8 cellular contexts compared by ENCODE assay signal in the genomic region with DNA sequence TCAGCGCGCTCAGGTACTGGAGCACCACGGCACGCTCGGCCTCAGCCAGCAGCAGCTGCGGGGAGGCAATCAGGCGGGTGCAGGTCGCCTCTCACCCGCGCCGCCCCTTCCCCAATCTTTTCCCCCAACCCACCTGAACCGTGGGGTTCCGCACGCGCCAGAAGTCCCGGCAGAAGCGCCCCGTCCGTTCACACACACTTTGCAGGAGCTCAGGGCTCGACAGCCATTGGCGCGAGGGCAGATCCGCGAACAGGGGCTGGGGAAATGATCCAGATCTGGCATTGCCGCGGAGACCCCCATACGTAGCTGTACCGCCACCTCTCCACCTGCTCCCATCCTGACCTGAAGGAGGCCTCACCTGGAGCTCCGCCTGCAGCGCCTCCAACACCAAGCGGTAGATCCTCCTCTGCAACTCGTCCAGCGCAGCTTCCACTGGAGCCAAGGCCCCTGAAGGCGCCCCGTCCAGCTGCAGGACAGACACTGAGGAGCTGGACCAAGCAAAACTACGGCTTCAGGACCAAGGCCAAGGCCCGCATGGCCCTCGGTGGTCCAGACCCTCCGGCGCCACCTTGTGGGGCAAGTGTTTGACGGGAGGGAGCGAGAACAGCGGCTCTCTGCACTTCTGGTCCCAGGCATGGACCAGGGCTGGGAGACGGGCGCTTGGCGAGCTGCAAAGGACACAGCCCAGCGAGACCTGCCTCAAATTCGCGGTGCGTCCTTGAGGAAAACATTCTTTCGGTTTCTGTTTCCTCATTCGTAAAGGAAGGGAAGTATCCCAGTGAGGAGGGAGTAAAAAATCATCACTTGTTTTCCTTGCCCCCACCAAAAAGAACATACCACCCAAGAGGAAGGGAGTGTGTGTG. TPM values are rescaled to one million over a fixed set of nuclear protein-coding genes. Genes with fewer than 3 reads are reported as not detected.
A peak's percentile ranks its signal among the peaks of the same experiment; 100 is the strongest.
DNase-seq lines count a peak whose midpoint lies in the region; ATAC-seq and TF ChIP-seq lines count a peak whose summit lies in the region.

No MANE protein-coding gene starts in this region.

- TF ChIP-seq CTCF in cardiac muscle cell (IDR thresholded peaks at IDR 0.05; ENCODE audit: low read depth, low read length) (peak; percentile 87), tibial artery (IDR thresholded peaks at IDR 0.05) (peak; percentile 83 to 89)

- peaks cover 13% of the 10 kb centered on the region for H3K27me3 Mint-ChIP-seq in activated naive CD8-positive, alpha-beta T cell treated with anti-CD3 and anti-CD28 coated beads for 36 hours

- H3K9ac ChIP-seq in Karpas-422 (ENCODE audit: low read length), result no peak overlapping the region

- no peak overlapping the region for H2AFZ ChIP-seq in Karpas-422 (ENCODE audit: low read length)

- peak overlapping the region; percentile 74 for H3K4me3 Mint-ChIP-seq in activated naive CD8-positive, alpha-beta T cell treated with anti-CD3 and anti-CD28 coated beads for 36 hours

- no peaks in the 10 kb centered on the region for H3K9me3 Mint-ChIP-seq in activated naive CD8-positive, alpha-beta T cell treated with anti-CD3 and anti-CD28 coated beads for 36 hours

- H4K20me1 ChIP-seq in Karpas-422 (ENCODE audit: insufficient read depth, low read depth, low read length), result no peaks in the 10 kb centered on the region

- H3K4me2 ChIP-seq in Karpas-422 (ENCODE audit: low read depth, low read length, poor library complexity, severe bottlenecking), result peak overlapping the region; percentile 94

- H3K36me3 ChIP-seq in Karpas-422 (ENCODE audit: insufficient read depth, low read length) (no peaks in the 10 kb centered on the region), cardiac muscle cell (no peaks in the 10 kb centered on the region), tibial artery (no peaks in the 10 kb centered on the region)

- no peaks in the 10 kb centered on the region for H3K36me3 Mint-ChIP-seq in activated naive CD8-positive, alpha-beta T cell treated with anti-CD3 and anti-CD28 coated beads for 36 hours

- H3K9me3 ChIP-seq in Karpas-422 (ENCODE audit: low read length) (no peaks in the 10 kb centered on the region), cardiac muscle cell (ENCODE audit: low read depth) (no peaks in the 10 kb centered on the region), tibial artery (no peaks in the 10 kb centered on the region)

- DNase-seq in GF-D8 (lab: John Stamatoyannopoulos, UW) (peak; percentile 34), Karpas-422 (peak; percentile 92), SKM-1 treated with dmso at 0.1 percent for 144 hours (lab: John Stamatoyannopoulos, UW; ENCODE audit: unreplicated experiment) (peak; percentile 79), cardiac muscle cell (ENCODE audit: low read depth in 1 of 2, low spot score in 1 of 2) (peak; percentile 95 to 97), pons (ENCODE audit: low spot score) (peak; percentile 76), tibial artery (peak; percentile 93 to 96)
- DNase-seq in activated naive CD8-positive, alpha-beta T cell treated with anti-CD3 and anti-CD28 coated beads for 36 hours, result peak; percentile 85

- intact Hi-C loops in tibial artery (cut with DNase I; ENCODE audit: low total_unique reads), result loop anchor here (10.0 kb wide), 2 partner anchors 160 to 210 kb away; a partner anchor contains a TSS

- H3K27me3 ChIP-seq in Karpas-422 (ENCODE audit: low read length) (no peaks in the 10 kb centered on the region), cardiac muscle cell (peaks cover 7% of the 10 kb centered on the region), tibial artery (no peaks in the 10 kb centered on the region)

- no peaks in the 10 kb centered on the region for H3K79me2 ChIP-seq in Karpas-422 (ENCODE audit: low read length)

- peaks cover 9% of the 10 kb centered on the region for H3K4me1 Mint-ChIP-seq in activated naive CD8-positive, alpha-beta T cell treated with anti-CD3 and anti-CD28 coated beads for 36 hours

- H3K9me2 ChIP-seq in Karpas-422 (replicated peaks; ENCODE audit: insufficient read depth, low read length), result no peaks in the 10 kb centered on the region

- H3K27ac Mint-ChIP-seq in activated naive CD8-positive, alpha-beta T cell treated with anti-CD3 and anti-CD28 coated beads for 36 hours, result no peak overlapping the region

- no peak for ATAC-seq in GM18870 (IDR thresholded peaks at IDR 0.05; ENCODE audit: unreplicated experiment)

- H3K27ac ChIP-seq in Karpas-422 (ENCODE audit: low read length) (no peak overlapping the region), cardiac muscle cell (no peak overlapping the region), tibial artery (no peak overlapping the region)

- H3K4me1 ChIP-seq in Karpas-422 (ENCODE audit: low read length), result peaks cover 22% of the 10 kb centered on the region
- peaks cover 4% of the 10 kb centered on the region for H3K4me1 ChIP-seq in cardiac muscle cell (ENCODE audit: low read depth)
- H3K4me1 ChIP-seq in tibial artery, result peaks cover 0 to 33% (median 26%) of the 10 kb centered on the region in 4 donors

- no peak overlapping the region; the same call in 1 of the 2 replicates for H3K4me3 ChIP-seq in Karpas-422 (ENCODE audit: low read length)
- no peak overlapping the region for H3K4me3 ChIP-seq in cardiac muscle cell
- peak overlapping the region; percentile 2 to 90 for H3K4me3 ChIP-seq in tibial artery

RNA-seq across cellular contexts. Expression of a gene that starts 1.5 kb away (rescaled TPM):
- total RNA-seq in Karpas-422 (2014; rRNA removed; shearing (Covaris generic); ENCODE audit: low replicate concordance), result 6.8 and 16.9 TPM in 2 replicates
- total RNA-seq in activated naive CD8-positive, alpha-beta T cell treated with anti-CD3 and anti-CD28 coated beads for 36 hours, result 10 to 100 TPM; 15.8 to 16.7 TPM
- 57.8 and 78.1 TPM in 2 replicates for total RNA-seq in cardiac muscle cell
- 47.8 and 53.7 TPM in 2 replicates for polyA plus RNA-seq in cardiac muscle cell

RNA-seq across cellular contexts. Expression of a gene that starts 4.7 kb away (rescaled TPM):
- total RNA-seq in Karpas-422 (2014; rRNA removed; shearing (Covaris generic); ENCODE audit: low replicate concordance), result not detected in 2 replicates
- under 1 TPM in 1 of 2 experiments, not detected in 1; 0.19 TPM for total RNA-seq in activated naive CD8-positive, alpha-beta T cell treated with anti-CD3 and anti-CD28 coated beads for 36 hours
- 2.9 and 3.7 TPM in 2 replicates for total RNA-seq in cardiac muscle cell
- 2.8 and 4.3 TPM in 2 replicates for polyA plus RNA-seq in cardiac muscle cell

RNA-seq across cellular contexts. Expression of a gene that starts 6.7 kb away (rescaled TPM):
- total RNA-seq in Karpas-422 (2014; rRNA removed; shearing (Covaris generic); ENCODE audit: low replicate concordance), result 109 and 171 TPM in 2 replicates
- 100 to 1,000 TPM; 130 to 136 TPM for total RNA-seq in activated naive CD8-positive, alpha-beta T cell treated with anti-CD3 and anti-CD28 coated beads for 36 hours
- 85.2 and 99.4 TPM in 2 replicates for total RNA-seq in cardiac muscle cell
- polyA plus RNA-seq in cardiac muscle cell, result 66.2 and 68.0 TPM in 2 replicates

RNA-seq across cellular contexts. Expression of a gene that starts 13.7 kb away (rescaled TPM):
- 0.82 and 5.6 TPM in 2 replicates for total RNA-seq in Karpas-422 (2014; rRNA removed; shearing (Covaris generic); ENCODE audit: low replicate concordance)
- 1 to 10 TPM; 4.3 to 4.5 TPM for total RNA-seq in activated naive CD8-positive, alpha-beta T cell treated with anti-CD3 and anti-CD28 coated beads for 36 hours
- 0.28 and 1.1 TPM in 2 replicates for total RNA-seq in cardiac muscle cell
- 0.15 and 0.97 TPM in 2 replicates for polyA plus RNA-seq in cardiac muscle cell

RNA-seq across cellular contexts. Expression of a gene that starts 14.9 kb away (rescaled TPM):
- 0.15 and 1.8 TPM in 2 replicates for total RNA-seq in Karpas-422 (2014; rRNA removed; shearing (Covaris generic); ENCODE audit: low replicate concordance)
- 1 to 10 TPM; 6.1 to 6.4 TPM for total RNA-seq in activated naive CD8-positive, alpha-beta T cell treated with anti-CD3 and anti-CD28 coated beads for 36 hours
- total RNA-seq in cardiac muscle cell, result 33.7 and 40.6 TPM in 2 replicates
- polyA plus RNA-seq in cardiac muscle cell, result 19.4 and 31.1 TPM in 2 replicates

Comparison
In these comparisons a context has a peak if more than half of its experiments do, and no peak if none do; other contexts are left out.
1. DNase-seq: peak in every context shown above with its lines; median percentile 96 in cardiac muscle cell; 94 in tibial artery; 92 in Karpas-422; 85 in activated naive CD8-positive, alpha-beta T cell treated with anti-CD3 and anti-CD28 coated beads for 36 hours; 79 in SKM-1 treated with dmso at 0.1 percent for 144 hours; 76 in pons; 34 in GF-D8.
2. H3K4me3 ChIP-seq: peak in tibial artery (2 of 2); none in Karpas-422 (single experiment) and cardiac muscle cell (single experiment).